In genomic region chr12:9372202-9372601, GRCh38 we compare ENCODE assay signal across 11 cellular contexts.
A peak's percentile ranks its signal among the peaks of the same experiment; 100 is the strongest.
DNase-seq lines count a peak whose midpoint lies in the region; ATAC-seq, FAIRE-seq and TF ChIP-seq lines count a peak whose summit lies in the region.
"Had no signal": no experiment of that assay in that cellular context is flagged by ENCODE, and none has a peak within 500 bp of the region (broad histone marks: within the 10 kb centered on the region; RNA-seq: fewer than 3 reads in every experiment).

No MANE protein-coding gene starts in this region.

- H3K27ac ChIP-seq in brain microvascular endothelial cell (no peak overlapping the region), HepG2 (ENCODE audit: extremely low read length, insufficient read depth, low read length) (no peak overlapping the region), Karpas-422 (ENCODE audit: low read length) (no peak overlapping the region)
- H3K27ac ChIP-seq: body of pancreas, SJCRH30 had no signal

- TF ChIP-seq CTCF in Caco-2 (IDR thresholded peaks at IDR 0.05; ENCODE audit: insufficient read depth in 1 of 2, low read depth in 1 of 2, low read length in 1 of 2, severe bottlenecking in 1 of 2, unreplicated experiment in 1 of 2) (peak; percentile 25 to 59), brain microvascular endothelial cell (IDR thresholded peaks at IDR 0.05; ENCODE audit: low read depth, low read length, missing control alignments) (peak; percentile 62), HepG2 (CRISPR knock-in tag; IDR thresholded peaks at IDR 0.05) (peak; percentile 74)

- H3K9ac ChIP-seq in HepG2 (ENCODE audit: insufficient read depth, low read depth, low read length) (no peak overlapping the region), Karpas-422 (ENCODE audit: low read length) (no peak overlapping the region)

- POLR2A ChIA-PET in Caco-2 (lab: Charles Lee), result no interaction called here
- POLR2A ChIA-PET in HepG2 (lab: Yijun Ruan, JAX), result interaction anchor here (0.7 to 1.6 kb wide), 3 partner anchors 21 to 41 kb away, joined by 3 to 4 read pairs (median 3); no protein-coding TSS in a partner anchor

- no peaks in the 10 kb centered on the region for H3K4me1 ChIP-seq in Caco-2
- peaks cover 14% of the 10 kb centered on the region; the same call in 1 of the 2 replicates for H3K4me1 ChIP-seq in HepG2 (ENCODE audit: insufficient read depth, low read length)
- H3K4me1 ChIP-seq in Karpas-422 (ENCODE audit: low read length), result no peaks in the 10 kb centered on the region
- H3K4me1 ChIP-seq: body of pancreas, SJCRH30 had no signal

- no peaks in the 10 kb centered on the region for H3K36me3 Mint-ChIP-seq in Caco-2 (ENCODE audit: insufficient read depth, unreplicated experiment)

- H4K20me1 ChIP-seq in HepG2 (ENCODE audit: insufficient read depth, low read length) (no peaks in the 10 kb centered on the region), Karpas-422 (ENCODE audit: insufficient read depth, low read depth, low read length) (no peaks in the 10 kb centered on the region)

- H3K4me3 ChIP-seq in Caco-2 (ENCODE audit: low read depth, low read length), result no peak overlapping the region
- H3K4me3 ChIP-seq in brain microvascular endothelial cell (ENCODE audit: low read depth, low read length), result no peak overlapping the region
- H3K4me3 ChIP-seq in HepG2 (replicated peaks in 1 of 3; ENCODE audit: insufficient read depth in 1 of 3, low read depth in 2 of 3, low read length in 3 of 3), result no peak overlapping the region
- H3K4me3 ChIP-seq in Karpas-422 (ENCODE audit: low read length), result no peak overlapping the region
- H3K4me3 ChIP-seq: body of pancreas, SJCRH30 had no signal

- H3K27me3 Mint-ChIP-seq in Caco-2 (ENCODE audit: insufficient read depth, unreplicated experiment), result peaks cover 21% of the 10 kb centered on the region

- TF ChIP-seq RAD21 in HepG2 (CRISPR knock-in tag; IDR thresholded peaks at IDR 0.05), result peak; percentile 39; the same call in 1 of the 2 replicates

- no peak overlapping the region for H3K4me3 Mint-ChIP-seq in Caco-2 (ENCODE audit: unreplicated experiment)

- 62% methylated on average over 2 of the region's 2 CpGs for WGBS in HepG2 (ENCODE audit: low lambda C conversion rate)

- peak in 1 of 2 experiments; percentile 33 for DNase-seq in Caco-2
- peak; percentile 16 to 17 for DNase-seq in Kasumi-1 (lab: John Stamatoyannopoulos, UW)
- DNase-seq in brain microvascular endothelial cell, result peak; percentile 11
- DNase-seq in HepG2 (ENCODE audit: low spot score), result peak; percentile 54
- no peak for DNase-seq in Karpas-422
- no peak for DNase-seq in COR-L47 (lab: John Stamatoyannopoulos, UW)
- DNase-seq in stimulated activated CD4-positive, alpha-beta T cell treated with anti-CD3 and anti-CD28 coated beads, Interleukin-4, amount 100 ng/mL, for 24 hours, result no peak
- DNase-seq: body of pancreas, hippocampal formation, SJCRH30 had no signal

- in situ Hi-C loops in brain microvascular endothelial cell (cut with HindIII; ENCODE audit: low pct_ligation_motif_present, low sequenced_read_pairs) (no loop called here), HepG2 (cut with HindIII; ENCODE audit: extremely low pct_ligation_motif_present, low pct_unique_long_range_greater_than_20kb) (loop anchor here (10.0 kb wide), 1 partner anchor 47 kb away; no protein-coding TSS in a partner anchor)

- H3K36me3 ChIP-seq in Caco-2 (ENCODE audit: control insufficient read depth, insufficient read depth, low read length) (no peaks in the 10 kb centered on the region), brain microvascular endothelial cell (replicated peaks) (no peaks in the 10 kb centered on the region), HepG2 (replicated peaks in 1 of 2; ENCODE audit: control insufficient read depth in 1 of 2, insufficient read depth in 2 of 2, low read length in 2 of 2) (no peaks in the 10 kb centered on the region), Karpas-422 (ENCODE audit: insufficient read depth, low read length) (no peaks in the 10 kb centered on the region)
- H3K36me3 ChIP-seq: SJCRH30 had no signal

- FAIRE-seq in HepG2 (lab: Jason Lieb, UNC), result peak; percentile 39

- peak overlapping the region; percentile 43 for H2AFZ ChIP-seq in HepG2 (ENCODE audit: low read length)
- no peak overlapping the region for H2AFZ ChIP-seq in Karpas-422 (ENCODE audit: low read length)

- no peak overlapping the region for H3K27ac Mint-ChIP-seq in Caco-2 (ENCODE audit: unreplicated experiment)

- H3K9me3 Mint-ChIP-seq in Caco-2 (ENCODE audit: unreplicated experiment), result no peaks in the 10 kb centered on the region

- peak; percentile 96 for ATAC-seq in HepG2
- ATAC-seq in GM18868 (IDR thresholded peaks at IDR 0.05; ENCODE audit: unreplicated experiment), result no peak
- ATAC-seq: body of pancreas had no signal

- no peaks in the 10 kb centered on the region for H3K79me2 ChIP-seq in HepG2 (ENCODE audit: insufficient read depth, low read length)
- H3K79me2 ChIP-seq in Karpas-422 (ENCODE audit: low read length), result no peaks in the 10 kb centered on the region

- H3K9me3 ChIP-seq in Caco-2, result no peaks in the 10 kb centered on the region
- H3K9me3 ChIP-seq in HepG2 (ENCODE audit: low read length), result no peaks in the 10 kb centered on the region
- H3K9me3 ChIP-seq in Karpas-422 (ENCODE audit: low read length), result no peaks in the 10 kb centered on the region
- H3K9me3 ChIP-seq: body of pancreas, SJCRH30 had no signal

- intact Hi-C loops in Caco-2 (cut with micrococcal nuclease; ENCODE audit: unreplicated experiment), result loop anchor here (1.0 kb wide), 2 partner anchors 41 to 308 kb away; no protein-coding TSS in a partner anchor
- intact Hi-C loops in HepG2 (cut with micrococcal nuclease; ENCODE audit: unreplicated experiment), result loop anchor here (1.0 kb wide), 1 partner anchor 41 kb away; no protein-coding TSS in a partner anchor

- TF ChIP-seq POLR2A in HepG2 (IDR thresholded peaks at IDR 0.05; ENCODE audit: insufficient read depth in 1 of 2, low read depth in 2 of 2, low read length in 2 of 2), result no peak

- no peak for TF ChIP-seq EP300 in HepG2 (IDR thresholded peaks at IDR 0.05; ENCODE audit: low read depth in 2 of 2, low read length in 2 of 2)
- no peak for TF ChIP-seq EP300 in HepG2 (CRISPR knock-in tag; IDR thresholded peaks at IDR 0.05; ENCODE audit: borderline replicate concordance)

- CTCF ChIA-PET in Caco-2 (lab: Charles Lee) (interaction anchor here (0.6 to 1.6 kb wide), 8 partner anchors 37 to 336 kb away, joined by 3 to 25 read pairs (median 4); no protein-coding TSS in a partner anchor), HepG2 (lab: Yijun Ruan, JAX; ENCODE audit: low intra/inter-chr PET ratio, low total read pairs) (interaction anchor here (1.2 to 3.1 kb wide), 2 partner anchors 36 to 41 kb away, joined by 4 to 16 read pairs; no protein-coding TSS in a partner anchor)

- H3K27me3 ChIP-seq in Caco-2 (replicated peaks; ENCODE audit: control insufficient read depth, insufficient read depth, low read length) (no peaks in the 10 kb centered on the region; the same call in 1 of the 2 replicates), brain microvascular endothelial cell (replicated peaks) (no peaks in the 10 kb centered on the region), HepG2 (ENCODE audit: control insufficient read depth in 1 of 2, insufficient read depth in 2 of 2, low read length in 2 of 2) (no peaks in the 10 kb centered on the region), Karpas-422 (ENCODE audit: low read length) (no peaks in the 10 kb centered on the region)
- H3K27me3 ChIP-seq: body of pancreas, SJCRH30 had no signal

- no peaks in the 10 kb centered on the region for H3K9me2 ChIP-seq in Karpas-422 (replicated peaks; ENCODE audit: insufficient read depth, low read length)

- no TSS peak for BruUV-seq in Caco-2 (replicated peaks; lab: Mats Ljungman, UMichigan)
- no TSS peak for BruUV-seq in HepG2 (replicated peaks; lab: Mats Ljungman, UMichigan)

- H3K4me1 Mint-ChIP-seq in Caco-2 (ENCODE audit: low read depth, unreplicated experiment), result no peaks in the 10 kb centered on the region

- H3K4me2 ChIP-seq in HepG2 (ENCODE audit: low read depth, low read length) (no peak overlapping the region), Karpas-422 (ENCODE audit: low read depth, low read length, poor library complexity, severe bottlenecking) (no peak overlapping the region)

TF ChIP-seq in HepG2, 621 proteins besides CTCF, POLR2A, EP300 and RAD21 (continues in another document):
- TF ChIP-seq ELF3 (CRISPR knock-in tag; IDR thresholded peaks at IDR 0.05) (peak; percentile 55), MIXL1 (CRISPR knock-in tag; IDR thresholded peaks at IDR 0.05) (0 out of 2 replicates have a peak, but pooled peaks have one; percentile 34), HHEX (CRISPR knock-in tag; IDR thresholded peaks at IDR 0.05) (no peak)
- TF ChIP-seq, protein P1, sequence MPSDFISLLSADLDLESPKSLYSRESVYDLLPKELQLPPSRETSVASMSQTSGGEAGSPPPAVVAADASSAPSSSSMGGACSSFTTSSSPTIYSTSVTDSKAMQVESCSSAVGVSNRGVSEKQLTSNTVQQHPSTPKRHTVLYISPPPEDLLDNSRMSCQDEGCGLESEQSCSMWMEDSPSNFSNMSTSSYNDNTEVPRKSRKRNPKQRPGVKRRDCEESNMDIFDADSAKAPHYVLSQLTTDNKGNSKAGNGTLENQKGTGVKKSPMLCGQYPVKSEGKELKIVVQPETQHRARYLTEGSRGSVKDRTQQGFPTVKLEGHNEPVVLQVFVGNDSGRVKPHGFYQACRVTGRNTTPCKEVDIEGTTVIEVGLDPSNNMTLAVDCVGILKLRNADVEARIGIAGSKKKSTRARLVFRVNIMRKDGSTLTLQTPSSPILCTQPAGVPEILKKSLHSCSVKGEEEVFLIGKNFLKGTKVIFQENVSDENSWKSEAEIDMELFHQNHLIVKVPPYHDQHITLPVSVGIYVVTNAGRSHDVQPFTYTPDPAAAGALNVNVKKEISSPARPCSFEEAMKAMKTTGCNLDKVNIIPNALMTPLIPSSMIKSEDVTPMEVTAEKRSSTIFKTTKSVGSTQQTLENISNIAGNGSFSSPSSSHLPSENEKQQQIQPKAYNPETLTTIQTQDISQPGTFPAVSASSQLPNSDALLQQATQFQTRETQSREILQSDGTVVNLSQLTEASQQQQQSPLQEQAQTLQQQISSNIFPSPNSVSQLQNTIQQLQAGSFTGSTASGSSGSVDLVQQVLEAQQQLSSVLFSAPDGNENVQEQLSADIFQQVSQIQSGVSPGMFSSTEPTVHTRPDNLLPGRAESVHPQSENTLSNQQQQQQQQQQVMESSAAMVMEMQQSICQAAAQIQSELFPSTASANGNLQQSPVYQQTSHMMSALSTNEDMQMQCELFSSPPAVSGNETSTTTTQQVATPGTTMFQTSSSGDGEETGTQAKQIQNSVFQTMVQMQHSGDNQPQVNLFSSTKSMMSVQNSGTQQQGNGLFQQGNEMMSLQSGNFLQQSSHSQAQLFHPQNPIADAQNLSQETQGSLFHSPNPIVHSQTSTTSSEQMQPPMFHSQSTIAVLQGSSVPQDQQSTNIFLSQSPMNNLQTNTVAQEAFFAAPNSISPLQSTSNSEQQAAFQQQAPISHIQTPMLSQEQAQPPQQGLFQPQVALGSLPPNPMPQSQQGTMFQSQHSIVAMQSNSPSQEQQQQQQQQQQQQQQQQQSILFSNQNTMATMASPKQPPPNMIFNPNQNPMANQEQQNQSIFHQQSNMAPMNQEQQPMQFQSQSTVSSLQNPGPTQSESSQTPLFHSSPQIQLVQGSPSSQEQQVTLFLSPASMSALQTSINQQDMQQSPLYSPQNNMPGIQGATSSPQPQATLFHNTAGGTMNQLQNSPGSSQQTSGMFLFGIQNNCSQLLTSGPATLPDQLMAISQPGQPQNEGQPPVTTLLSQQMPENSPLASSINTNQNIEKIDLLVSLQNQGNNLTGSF (CRISPR knock-in tag; IDR thresholded peaks at IDR 0.05), result no peak

Comparison
In these comparisons a context has a peak if more than half of its experiments do, and no peak if none do; other contexts are left out.
1. DNase-seq: peak in Kasumi-1 (2 of 2), brain microvascular endothelial cell (single experiment) and HepG2 (single experiment); none in Karpas-422 (single experiment), COR-L47 (single experiment) and stimulated activated CD4-positive, alpha-beta T cell treated with anti-CD3 and anti-CD28 coated beads, Interleukin-4, amount 100 ng/mL, for 24 hours (single experiment).
2. Peak in every context shown above with its lines, with median percentiles within 50 percentile points of each other: CTCF ChIP-seq.